In genomic region chr1:193634470-193634869, GRCh38 we compare ENCODE assay signal across 1 cellular context.
TF ChIP-seq lines count a peak whose summit lies in the region.

No MANE protein-coding gene starts in this region.

TF ChIP-seq in SK-N-SH treated with all-trans-retinoic acid at 6 μM for 48 hours, 23 proteins besides CTCF, POLR2A, EP300 and RAD21 (continued from another document):
- TF ChIP-seq TSHZ2 (CRISPR knock-in tag; IDR thresholded peaks at IDR 0.05), result no peak
- TF ChIP-seq BACH2 (CRISPR knock-in tag; IDR thresholded peaks at IDR 0.05; ENCODE audit: borderline replicate concordance), result no peak
- TF ChIP-seq PPARA (CRISPR knock-in tag; IDR thresholded peaks at IDR 0.05; ENCODE audit: borderline replicate concordance), result no peak
